In the genomic region with DNA sequence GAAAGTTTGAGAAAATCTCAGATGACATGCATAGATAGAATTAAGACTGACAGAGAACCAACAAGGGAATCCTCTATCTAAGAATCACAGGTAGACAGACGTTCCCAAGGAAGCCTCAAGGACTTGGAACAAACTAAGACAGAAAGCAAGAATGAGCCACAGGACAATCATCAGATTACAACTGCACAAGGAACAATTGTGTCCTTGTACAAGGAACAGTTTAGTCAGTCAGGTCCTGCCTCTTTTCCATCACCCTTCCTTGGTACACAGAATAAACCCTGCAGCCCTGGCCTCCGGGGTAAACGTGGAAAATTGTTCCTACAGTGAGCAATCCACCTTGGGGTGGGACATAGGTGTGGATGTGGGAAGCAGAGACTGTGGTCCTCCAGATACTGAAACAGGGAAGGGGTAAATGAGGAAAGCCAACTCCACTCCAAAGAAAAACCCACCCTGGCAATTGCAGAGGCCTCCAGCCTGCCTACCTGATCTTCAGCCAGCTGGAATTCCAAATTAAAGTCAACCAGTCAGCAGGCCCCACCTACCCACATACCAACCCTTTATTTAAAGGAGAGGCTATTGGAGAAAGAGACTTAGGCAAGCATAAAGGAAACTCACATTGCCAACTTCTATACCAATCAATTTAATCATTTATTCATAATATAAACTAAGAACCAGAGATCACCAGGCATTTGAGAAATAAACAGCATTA, we compare ENCODE assay signal across 21 cellular contexts.
"Had no signal": no experiment of that assay in that cellular context is flagged by ENCODE, and none has a peak within 500 bp of the region (broad histone marks: within the 10 kb centered on the region; RNA-seq: fewer than 3 reads in every experiment).

No MANE protein-coding gene starts in this region.

- H3K9me3 ChIP-seq: prostate gland had no signal

- H3K27me3 Mint-ChIP-seq: activated B cell treated with CpG ODN at 0.5 μM for 24 hours; activated CD8-positive, alpha-beta T cell treated with anti-CD3 and anti-CD28 coated beads for 36 hours; activated naive CD4-positive, alpha-beta T cell treated with anti-CD3 and anti-CD28 coated beads, Interleukin-2, amount 50 U/mL, for 24 hours; natural killer cell treated with Interleukin-12 subunit alpha and Interleukin-12 subunit beta and Interleukin-15 and Interleukin-18, amount 100 ng/mL, for 72 hours had no signal

- ATAC-seq: activated CD8-positive, alpha-beta T cell treated with anti-CD3 and anti-CD28 coated beads for 36 hours; esophagus mucosa; left lung; natural killer cell treated with Interleukin-12 subunit alpha and Interleukin-12 subunit beta and Interleukin-15 and Interleukin-18, amount 100 ng/mL, for 72 hours; right cardiac atrium had no signal

- H3K27ac ChIP-seq: adrenal gland, dorsolateral prefrontal cortex, left lung, prostate gland had no signal

- H3K4me3 ChIP-seq: adrenal gland, dorsolateral prefrontal cortex, left lung, prostate gland, smooth muscle cell had no signal

- H3K36me3 ChIP-seq: adrenal gland, left lung, prostate gland had no signal

- H3K4me2 ChIP-seq: smooth muscle cell had no signal

- H3K27me3 ChIP-seq: adrenal gland, dorsolateral prefrontal cortex, left lung had no signal

- H3K27ac Mint-ChIP-seq: activated B cell treated with CpG ODN at 0.5 μM for 24 hours; activated CD8-positive, alpha-beta T cell treated with anti-CD3 and anti-CD28 coated beads for 36 hours; activated naive CD4-positive, alpha-beta T cell treated with anti-CD3 and anti-CD28 coated beads, Interleukin-2, amount 50 U/mL, for 24 hours; natural killer cell treated with Interleukin-12 subunit alpha and Interleukin-12 subunit beta and Interleukin-15 and Interleukin-18, amount 100 ng/mL, for 72 hours had no signal

- H3K9me3 Mint-ChIP-seq: activated naive CD4-positive, alpha-beta T cell treated with anti-CD3 and anti-CD28 coated beads, Interleukin-2, amount 50 U/mL, for 24 hours; natural killer cell treated with Interleukin-12 subunit alpha and Interleukin-12 subunit beta and Interleukin-15 and Interleukin-18, amount 100 ng/mL, for 72 hours had no signal

- H3K4me3 Mint-ChIP-seq: activated B cell treated with CpG ODN at 0.5 μM for 24 hours; activated CD8-positive, alpha-beta T cell treated with anti-CD3 and anti-CD28 coated beads for 36 hours; activated naive CD4-positive, alpha-beta T cell treated with anti-CD3 and anti-CD28 coated beads, Interleukin-2, amount 50 U/mL, for 24 hours; natural killer cell treated with Interleukin-12 subunit alpha and Interleukin-12 subunit beta and Interleukin-15 and Interleukin-18, amount 100 ng/mL, for 72 hours had no signal

- H3K4me1 ChIP-seq: adrenal gland, left lung, prostate gland had no signal

- DNase-seq: activated B cell treated with CpG ODN at 0.5 μM for 24 hours; activated CD4-positive, alpha-beta T cell treated with anti-CD3 and anti-CD28 coated beads for 48 hours; activated CD8-positive, alpha-beta T cell treated with anti-CD3 and anti-CD28 coated beads for 36 hours; activated effector memory CD4-positive, alpha-beta T cell treated with anti-CD3 and anti-CD28 coated beads, Interleukin-2, amount 50 U/mL, for 16 hours; activated T-cell treated with anti-CD3 and anti-CD28 coated beads, Interleukin-2, amount 50 U/mL, for 48 hours; adrenal gland; dorsolateral prefrontal cortex; hippocampal formation; left lung; occipital lobe; right cardiac atrium; stimulated activated CD4-positive, alpha-beta T cell treated with anti-CD3 and anti-CD28 coated beads, Interleukin-4, amount 100 ng/mL, for 4 hours; stimulated activated CD8-positive, alpha-beta memory T cell treated with anti-CD3 and anti-CD28 coated beads, Interleukin-4, amount 100 ng/mL, for 48 hours; stimulated activated naive CD4-positive, alpha-beta T cell treated with Interleukin-2 at 50 U/mL for 16 hours; T-helper 2 cell; trophoblast cell had no signal

- H3K4me1 Mint-ChIP-seq: activated B cell treated with CpG ODN at 0.5 μM for 24 hours; activated naive CD4-positive, alpha-beta T cell treated with anti-CD3 and anti-CD28 coated beads, Interleukin-2, amount 50 U/mL, for 24 hours had no signal
